Comparison of ENCODE assay signal across 28 cellular contexts in the genomic region with DNA sequence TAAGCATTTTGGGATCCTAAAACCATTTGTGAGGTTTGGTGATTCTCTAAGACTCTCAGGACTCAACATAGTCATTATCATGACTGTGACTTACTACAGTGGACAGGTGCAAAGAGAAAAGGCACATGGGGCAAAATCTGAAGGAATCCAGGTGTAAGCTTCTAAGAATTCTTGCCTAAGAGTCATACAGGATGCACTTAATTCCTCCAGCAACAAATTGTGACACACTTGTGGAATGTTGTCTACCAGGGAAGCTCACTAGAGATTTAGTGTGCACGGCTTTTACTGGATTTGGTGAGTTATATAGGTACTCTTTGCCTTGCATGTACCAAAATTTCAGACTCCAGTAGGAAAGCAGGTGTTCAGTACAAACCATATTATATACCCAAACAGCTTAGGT. TPM values are rescaled to one million over a fixed set of nuclear protein-coding genes. Genes with fewer than 3 reads are reported as not detected.
DNase-seq lines count a peak whose midpoint lies in the region; ATAC-seq and TF ChIP-seq lines count a peak whose summit lies in the region.
"Had no signal": no experiment of that assay in that cellular context is flagged by ENCODE, and none has a peak within 500 bp of the region (broad histone marks: within the 10 kb centered on the region; RNA-seq: fewer than 3 reads in every experiment).

No MANE protein-coding gene starts in this region.

- no peak for TF ChIP-seq CTCF in PC-3 (conservative IDR thresholded peaks at IDR 0.05; ENCODE audit: low read depth, low read length)
- no peak for TF ChIP-seq CTCF in colonic mucosa (IDR thresholded peaks at IDR 0.05)

- no peaks in the 10 kb centered on the region for H3K27me3 Mint-ChIP-seq in activated CD4-positive, alpha-beta T cell treated with anti-CD3 and anti-CD28 coated beads, Interleukin-2, amount 10 ng/mL, durations not matched to agents 24 days and 14 days
- H3K27me3 Mint-ChIP-seq: activated T-helper 17 cell treated with anti-CD3 and anti-CD28 coated beads, Interleukin-2, amount 50 U/mL, for 72 hours; brain; dendritic cell treated with granulocyte-macrophage colony-stimulating factor and Interleukin-4, amounts not matched to agents 40 ng/mL and 50 ng/mL, for 4 days had no signal

- no peak overlapping the region for H2AK5ac ChIP-seq in trophoblast cell (ENCODE audit: low read length)

- POLR2A ChIA-PET in PC-3 (lab: Charles Lee; ENCODE audit: unreplicated experiment) = no interaction called here

- no peak overlapping the region for H4K8ac ChIP-seq in trophoblast cell (ENCODE audit: low read depth, low read length)

- H2BK5ac ChIP-seq in trophoblast cell (ENCODE audit: low read depth, low read length, poor library complexity) = no peak overlapping the region

- CTCF ChIA-PET in PC-3 (lab: Charles Lee) = no interaction called here

- peak overlapping the region; percentile 22 for H3K27ac Mint-ChIP-seq in activated CD4-positive, alpha-beta T cell treated with anti-CD3 and anti-CD28 coated beads, Interleukin-2, amount 10 ng/mL, durations not matched to agents 24 days and 14 days
- H3K27ac Mint-ChIP-seq: brain; dendritic cell treated with granulocyte-macrophage colony-stimulating factor and Interleukin-4, amounts not matched to agents 40 ng/mL and 50 ng/mL, for 4 days had no signal

- H3K27me3 ChIP-seq in PC-3 (ENCODE audit: low read length) (no peaks in the 10 kb centered on the region), trophoblast cell (ENCODE audit: insufficient read depth, low read length) (no peaks in the 10 kb centered on the region), colonic mucosa (no peaks in the 10 kb centered on the region)
- H3K27me3 ChIP-seq: stomach, tibial nerve had no signal

- H3K27ac ChIP-seq in PC-3 (ENCODE audit: low read length) (no peak overlapping the region), epithelial cell of prostate (peak overlapping the region; percentile 0), trophoblast cell (ENCODE audit: low read depth, low read length) (no peak overlapping the region), colonic mucosa (no peak overlapping the region)
- H3K27ac ChIP-seq: lower lobe of right lung, stomach, tibial nerve had no signal

- no peaks in the 10 kb centered on the region for H3K9me2 ChIP-seq in PC-3 (replicated peaks; ENCODE audit: low read length)

- H3K4me3 ChIP-seq in PC-3 (ENCODE audit: low read length) (no peak overlapping the region), trophoblast cell (ENCODE audit: low read depth, low read length) (no peak overlapping the region), colonic mucosa (no peak overlapping the region)
- H3K4me3 ChIP-seq: lower lobe of right lung, stomach, tibial nerve had no signal

- no peak for DNase-seq in activated CD4-positive, alpha-beta T cell treated with anti-CD3 and anti-CD28 coated beads, Interleukin-2, amount 10 ng/mL, durations not matched to agents 24 days and 14 days
- DNase-seq in activated CD4-positive, alpha-beta T cell treated with anti-CD3 and anti-CD28 coated beads for 4 hours = no peak
- DNase-seq in PC-3 = peak; percentile 7
- no peak for DNase-seq in epithelial cell of prostate (ENCODE audit: low read depth, low spot score)
- peak; percentile 76 to 95 for DNase-seq in trophoblast cell
- DNase-seq in colonic mucosa = no peak
- no peak for DNase-seq in foreskin melanocyte
- DNase-seq in HCEC 1CT = no peak
- DNase-seq: 8988T; DND-41; foreskin fibroblast; hippocampal formation; islet precursor cell; KG1; lower lobe of right lung; NCI-H1930; NCI-H69; nucleus accumbens; retina; SHP77 treated with DMSO at 0.1 percent for 48 hours; stimulated activated CD4-positive, alpha-beta T cell treated with anti-CD3 and anti-CD28 coated beads, Interleukin-4, amount 100 ng/mL, for 4 hours; stomach; SW 1271 had no signal

- H3K9me3 ChIP-seq in PC-3 (ENCODE audit: low read length) = no peaks in the 10 kb centered on the region
- H3K9me3 ChIP-seq in trophoblast cell (ENCODE audit: insufficient read depth, low read depth, low read length) = no peaks in the 10 kb centered on the region
- H3K9me3 ChIP-seq in colonic mucosa = no peaks in the 10 kb centered on the region
- H3K9me3 ChIP-seq: lower lobe of right lung, stomach, tibial nerve had no signal

- H2BK12ac ChIP-seq in trophoblast cell (ENCODE audit: low read length) = no peak overlapping the region

- H3K4me1 ChIP-seq in PC-3 (ENCODE audit: insufficient read depth, low read length) (no peaks in the 10 kb centered on the region), trophoblast cell (ENCODE audit: control insufficient read depth in 1 of 2, insufficient read depth in 2 of 2, low read length in 2 of 2) (peaks cover 2 to 3% of the 10 kb centered on the region in 2 experiments), colonic mucosa (no peaks in the 10 kb centered on the region)

- intact Hi-C loops in activated CD4-positive, alpha-beta T cell treated with anti-CD3 and anti-CD28 coated beads, Interleukin-2, amount 10 ng/mL, durations not matched to agents 24 days and 14 days (cut with micrococcal nuclease) = no loop called here
- intact Hi-C loops in PC-3 (cut with micrococcal nuclease) (no loop called here), colonic mucosa (cut with DNase I) (loop anchor here (10.0 kb wide), 1 partner anchor 146 kb away; no protein-coding TSS in a partner anchor)

- H3K36me3 Mint-ChIP-seq in activated CD4-positive, alpha-beta T cell treated with anti-CD3 and anti-CD28 coated beads, Interleukin-2, amount 10 ng/mL, durations not matched to agents 24 days and 14 days (ENCODE audit: low read depth) = peaks cover 45% of the 10 kb centered on the region

- BruUV-seq in PC-3 (replicated peaks; lab: Mats Ljungman, UMichigan) = no TSS peak

- H3K79me2 ChIP-seq in PC-3 (ENCODE audit: low read length) (peaks cover 97% of the 10 kb centered on the region), trophoblast cell (ENCODE audit: control insufficient read depth, insufficient read depth, low read length, poor library complexity) (peaks cover 5% of the 10 kb centered on the region)

- no peaks in the 10 kb centered on the region for H3K9me3 Mint-ChIP-seq in activated CD4-positive, alpha-beta T cell treated with anti-CD3 and anti-CD28 coated beads, Interleukin-2, amount 10 ng/mL, durations not matched to agents 24 days and 14 days
- H3K9me3 Mint-ChIP-seq: activated T-helper 17 cell treated with anti-CD3 and anti-CD28 coated beads, Interleukin-2, amount 50 U/mL, for 72 hours; brain; dendritic cell treated with granulocyte-macrophage colony-stimulating factor and Interleukin-4, amounts not matched to agents 40 ng/mL and 50 ng/mL, for 4 days had no signal

- H2BK120ac ChIP-seq in trophoblast cell (ENCODE audit: insufficient read depth, low read length, poor library complexity) = no peak overlapping the region

- no peak overlapping the region for H4K12ac ChIP-seq in trophoblast cell (ENCODE audit: low read depth, low read length)

- no peak overlapping the region for H3K4ac ChIP-seq in trophoblast cell (ENCODE audit: low read depth, low read length)

- no peaks in the 10 kb centered on the region for H3F3A ChIP-seq in PC-3 (ENCODE audit: low read length, unreplicated experiment)

- no peak overlapping the region for H4K91ac ChIP-seq in trophoblast cell (ENCODE audit: low read depth, low read length)

- no peak for ATAC-seq in PC-3
- ATAC-seq: activated CD4-positive, CD25-positive, alpha-beta regulatory T cell treated with anti-CD3 and anti-CD28 coated beads, Interleukin-2, amount 50 U/mL, for 24 hours; activated T-helper 17 cell treated with anti-CD3 and anti-CD28 coated beads, Interleukin-2, amount 50 U/mL, for 72 hours had no signal

- H3K9ac ChIP-seq in PC-3 (ENCODE audit: low read length) (no peak overlapping the region), trophoblast cell (ENCODE audit: low read length) (no peak overlapping the region), colonic mucosa (ENCODE audit: low read depth in 2 of 2, low read length in 2 of 2) (no peak overlapping the region)

- H2AFZ ChIP-seq in PC-3 (ENCODE audit: low read length) (no peak overlapping the region), trophoblast cell (ENCODE audit: insufficient read depth, low read length, poor library complexity) (no peak overlapping the region)

- peaks cover 47% of the 10 kb centered on the region for H4K20me1 ChIP-seq in PC-3 (ENCODE audit: low read length)

- H3K79me1 ChIP-seq in trophoblast cell (ENCODE audit: low read length) = no peaks in the 10 kb centered on the region

- H3K4me2 ChIP-seq in PC-3 (ENCODE audit: low read length) = no peak overlapping the region
- H3K4me2 ChIP-seq in trophoblast cell (ENCODE audit: low read length) = peak overlapping the region; percentile 14

- no peak overlapping the region for H3K14ac ChIP-seq in trophoblast cell (ENCODE audit: low read length)

- H3K4me3 Mint-ChIP-seq in activated CD4-positive, alpha-beta T cell treated with anti-CD3 and anti-CD28 coated beads, Interleukin-2, amount 10 ng/mL, durations not matched to agents 24 days and 14 days = no peak overlapping the region
- H3K4me3 Mint-ChIP-seq: brain; dendritic cell treated with granulocyte-macrophage colony-stimulating factor and Interleukin-4, amounts not matched to agents 40 ng/mL and 50 ng/mL, for 4 days had no signal

- H3K23ac ChIP-seq in trophoblast cell (ENCODE audit: low read length) = no peak overlapping the region

- no CpG with 5 or more reads among the region's 1 CpG for WGBS in trophoblast cell (ENCODE audit: extremely low coverage, insufficient coverage, insufficient read length)

- no peak overlapping the region for H3K18ac ChIP-seq in trophoblast cell (ENCODE audit: low read length)

- peaks cover 24% of the 10 kb centered on the region for H3K36me3 ChIP-seq in PC-3 (ENCODE audit: low read depth, low read length)
- peaks cover 10 to 14% of the 10 kb centered on the region in 2 experiments for H3K36me3 ChIP-seq in trophoblast cell (ENCODE audit: control insufficient read depth in 1 of 2, insufficient read depth in 2 of 2, low read length in 2 of 2)
- no peaks in the 10 kb centered on the region for H3K36me3 ChIP-seq in colonic mucosa

- peaks cover 40% of the 10 kb centered on the region for H3K4me1 Mint-ChIP-seq in activated CD4-positive, alpha-beta T cell treated with anti-CD3 and anti-CD28 coated beads, Interleukin-2, amount 10 ng/mL, durations not matched to agents 24 days and 14 days

RNA-seq across cellular contexts. Expression of a gene that starts 47.9 kb away (rescaled TPM):
- 125 and 130 TPM in 2 replicates for total RNA-seq in activated CD4-positive, alpha-beta T cell treated with anti-CD3 and anti-CD28 coated beads, Interleukin-2, amount 10 ng/mL, durations not matched to agents 24 days and 14 days
- total RNA-seq in PC-3 (2014; rRNA removed) (49.2 and 58.1 TPM in 2 replicates), colonic mucosa (100 to 1,000 TPM in 1 of 2 donors, 10 to 100 TPM in 1; 78.3 to 135 TPM)
- 143 and 144 TPM in 2 replicates for polyA plus RNA-seq in trophoblast cell (2013)

Comparison
In these comparisons a context has a peak if more than half of its experiments do, and no peak if none do; other contexts are left out.
1. DNase-seq: peak in PC-3 (single experiment) and trophoblast cell (2 of 2); none in activated CD4-positive, alpha-beta T cell treated with anti-CD3 and anti-CD28 coated beads, Interleukin-2, amount 10 ng/mL, durations not matched to agents 24 days and 14 days (single experiment), activated CD4-positive, alpha-beta T cell treated with anti-CD3 and anti-CD28 coated beads for 4 hours (0 of 2), epithelial cell of prostate (single experiment), colonic mucosa (single experiment), foreskin melanocyte (single experiment) and HCEC 1CT (single experiment).